10 cellular contexts compared by ENCODE assay signal in the genomic region with DNA sequence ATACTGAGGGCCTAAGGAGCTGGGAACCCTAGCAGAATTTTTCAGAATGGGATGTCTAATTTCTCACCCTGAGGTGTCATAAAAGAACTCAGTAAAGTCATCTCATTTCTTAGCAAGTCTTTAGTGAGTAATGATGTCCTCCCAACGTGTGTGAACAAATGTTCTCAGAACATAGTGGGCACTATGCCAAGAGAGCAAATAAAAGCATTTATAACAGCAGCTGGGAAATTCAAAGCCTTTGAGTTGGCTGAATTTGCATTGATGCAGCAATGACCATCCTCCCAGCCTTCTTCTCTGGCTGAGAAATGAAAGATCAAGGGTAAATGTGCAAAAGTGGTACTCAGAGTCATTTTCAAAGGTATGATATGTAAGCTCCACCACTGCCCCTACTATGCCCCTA.
DNase-seq lines count a peak whose midpoint lies in the region; ATAC-seq and TF ChIP-seq lines count a peak whose summit lies in the region.
"Had no signal": no experiment of that assay in that cellular context is flagged by ENCODE, and none has a peak within 500 bp of the region (broad histone marks: within the 10 kb centered on the region; RNA-seq: fewer than 3 reads in every experiment).

No MANE protein-coding gene starts in this region.

- no peak overlapping the region for H3K9ac ChIP-seq in OCI-LY1 (ENCODE audit: low read length)

- H3K4me3 ChIP-seq in GM12865 (ENCODE audit: low read depth, low read length) (no peak overlapping the region), OCI-LY1 (ENCODE audit: low read depth, low read length, poor library complexity, severe bottlenecking) (no peak overlapping the region), WERI-Rb-1 (ENCODE audit: low read depth, low read length) (no peak overlapping the region)
- H3K4me3 ChIP-seq: GM23338, MG63 had no signal

- H3F3A ChIP-seq in OCI-LY1 (ENCODE audit: insufficient read depth, low read length) = 0 out of 2 replicates have a peak, but pooled peaks cover 4% of the 10 kb centered on the region

- H3K36me3 ChIP-seq in OCI-LY1 (ENCODE audit: insufficient read depth, low read length) = no peaks in the 10 kb centered on the region
- no peaks in the 10 kb centered on the region for H3K36me3 ChIP-seq in WERI-Rb-1
- H3K36me3 ChIP-seq: MG63 had no signal

- no peaks in the 10 kb centered on the region for H4K20me1 ChIP-seq in OCI-LY1 (ENCODE audit: insufficient read depth, low read length)

- peak overlapping the region; percentile 11; the same call in 1 of the 2 replicates for H3K4me2 ChIP-seq in OCI-LY1 (ENCODE audit: low read length)
- H3K4me2 ChIP-seq: GM23338 had no signal

- ATAC-seq in foreskin keratinocyte = peak; percentile 66
- ATAC-seq in GM21526 (IDR thresholded peaks at IDR 0.05; ENCODE audit: low FRiP score, unreplicated experiment) = no peak
- ATAC-seq in GM18870 (IDR thresholded peaks at IDR 0.05; ENCODE audit: unreplicated experiment) = no peak
- ATAC-seq: GM23338 had no signal

- no peaks in the 10 kb centered on the region for H3K9me2 ChIP-seq in OCI-LY1 (ENCODE audit: low read depth, low read length)

- no peaks in the 10 kb centered on the region for H3K79me2 ChIP-seq in OCI-LY1 (ENCODE audit: insufficient read depth, low read length)

- H2AFZ ChIP-seq in OCI-LY1 (ENCODE audit: low read length) = no peak overlapping the region
- H2AFZ ChIP-seq: GM23338 had no signal

- TF ChIP-seq CTCF in GM12865 (IDR thresholded peaks at IDR 0.05; ENCODE audit: insufficient read depth, low read depth, low read length, missing control alignments) = no peak
- no peak for TF ChIP-seq CTCF in OCI-LY1 (IDR thresholded peaks at IDR 0.05; ENCODE audit: low read length)
- no peak for TF ChIP-seq CTCF in foreskin keratinocyte (conservative IDR thresholded peaks at IDR 0.05)
- no peak for TF ChIP-seq CTCF in WERI-Rb-1 (IDR thresholded peaks at IDR 0.05; ENCODE audit: low read depth, low read length)

- H3K27ac ChIP-seq in OCI-LY1 (ENCODE audit: low read depth, low read length, poor library complexity, severe bottlenecking) (peak overlapping the region; percentile 79), foreskin keratinocyte (no peak overlapping the region), WERI-Rb-1 (no peak overlapping the region)

- H3K4me1 ChIP-seq in OCI-LY1 (ENCODE audit: insufficient read depth, low read length, severe bottlenecking) = peaks cover 31% of the 10 kb centered on the region
- H3K4me1 ChIP-seq in foreskin keratinocyte = peaks cover 11% of the 10 kb centered on the region

- DNase-seq in COR-L47 (lab: John Stamatoyannopoulos, UW) = peak; percentile 61
- peak; percentile 35 for DNase-seq in GM12865 (ENCODE audit: low read depth)
- peak; percentile 75 to 80 for DNase-seq in foreskin keratinocyte
- no peak for DNase-seq in WERI-Rb-1
- DNase-seq in ecto neural progenitor cell (ENCODE audit: low spot score) = no peak
- DNase-seq: MG63 had no signal

- H3K27me3 ChIP-seq in OCI-LY1 (ENCODE audit: insufficient read depth, low read length) = no peaks in the 10 kb centered on the region
- H3K27me3 ChIP-seq in foreskin keratinocyte = no peaks in the 10 kb centered on the region
- no peaks in the 10 kb centered on the region for H3K27me3 ChIP-seq in WERI-Rb-1 (ENCODE audit: insufficient read depth, low read depth, severe bottlenecking)
- H3K27me3 ChIP-seq: MG63 had no signal

- no peaks in the 10 kb centered on the region; the same call in 1 of the 2 replicates for H3K9me3 ChIP-seq in OCI-LY1 (ENCODE audit: low read length)
- no peaks in the 10 kb centered on the region for H3K9me3 ChIP-seq in WERI-Rb-1 (ENCODE audit: severe bottlenecking)
- H3K9me3 ChIP-seq: MG63 had no signal

Comparison
In these comparisons a context has a peak if more than half of its experiments do, and no peak if none do; other contexts are left out.
1. DNase-seq: peak in COR-L47 (single experiment), GM12865 (single experiment) and foreskin keratinocyte (2 of 2); none in WERI-Rb-1 (single experiment) and ecto neural progenitor cell (single experiment).